8 cellular contexts compared by ENCODE assay signal in genomic region chr1:173865468-173866164, GRCh38. TPM values are rescaled to one million over a fixed set of nuclear protein-coding genes. Genes with fewer than 3 reads are reported as not detected.
DNase-seq lines count a peak whose midpoint lies in the region; ATAC-seq, FAIRE-seq and TF ChIP-seq lines count a peak whose summit lies in the region.
"Had no signal": no experiment of that assay in that cellular context is flagged by ENCODE, and none has a peak within 500 bp of the region (broad histone marks: within the 10 kb centered on the region; RNA-seq: fewer than 3 reads in every experiment).

No MANE protein-coding gene starts in this region.

- peak overlapping the region; percentile 99 for H3K27ac Mint-ChIP-seq in endodermal cell

- peaks cover 33% of the 10 kb centered on the region for H3K4me1 Mint-ChIP-seq in endodermal cell

- WGBS in endodermal cell (ENCODE audit: insufficient coverage in 1 of 2, insufficient read length in 1 of 2), 2 experiments: 30 to 32% methylated on average over 3 to 4 of the region's 4 CpGs
- 14 to 16% methylated on average over 4 of the region's 4 CpGs for WGBS in pancreas, 2 donors

- H3K36me3 Mint-ChIP-seq in endodermal cell (ENCODE audit: low read depth): peaks cover 55% of the 10 kb centered on the region

- no peaks in the 10 kb centered on the region for H3K9me3 Mint-ChIP-seq in endodermal cell

- TF ChIP-seq POLR2A in GM15510 (IDR thresholded peaks at IDR 0.05; ENCODE audit: borderline replicate concordance, extremely low read depth, insufficient read length): peak; percentile 12

- H3K27me3 ChIP-seq in endodermal cell (ENCODE audit: control insufficient read depth, insufficient read depth, low read length, poor library complexity, severe bottlenecking) (no peaks in the 10 kb centered on the region), pancreas (no peaks in the 10 kb centered on the region)

- TF ChIP-seq CTCF in endodermal cell (conservative IDR thresholded peaks at IDR 0.05) (no peak), pancreas (IDR thresholded peaks at IDR 0.05) (no peak)

- no peak for FAIRE-seq in pancreas (lab: Jason Lieb, UNC)

- H3K4me3 ChIP-seq in endodermal cell (ENCODE audit: low read length) (peak overlapping the region; percentile 99), pancreas (peak overlapping the region in 3 of 4 donors; percentile 59 to 78 (median 70))

- H3K27ac ChIP-seq in endodermal cell (ENCODE audit: low read depth, low read length) (peak overlapping the region; percentile 82), pancreas (no peak overlapping the region)

- H3K9ac ChIP-seq in endodermal cell (ENCODE audit: extremely low read depth, low read length, poor library complexity, severe bottlenecking): peak overlapping the region; percentile 100

- H3K4me3 Mint-ChIP-seq in endodermal cell: peak overlapping the region; percentile 96

- intact Hi-C loops in pancreas (cut with DNase I): no loop called here

- no peaks in the 10 kb centered on the region for H3K27me3 Mint-ChIP-seq in endodermal cell (ENCODE audit: insufficient read depth)

- DNase-seq in endodermal cell (no peak), pancreas (no peak), NCI-H2171 (lab: John Stamatoyannopoulos, UW) (no peak), SIG-M5 (lab: John Stamatoyannopoulos, UW) (no peak)

- H3K4me1 ChIP-seq in endodermal cell (ENCODE audit: control insufficient read depth, insufficient read depth, low read length): no peaks in the 10 kb centered on the region
- H3K4me1 ChIP-seq in pancreas: peaks cover 10 to 29% (median 26%) of the 10 kb centered on the region in 3 donors

- H3K9me3 ChIP-seq in endodermal cell (ENCODE audit: control insufficient read depth, low read length): no peaks in the 10 kb centered on the region
- H3K9me3 ChIP-seq in pancreas: no peaks in the 10 kb centered on the region

- ATAC-seq in pancreas (no peak), GM18858 (IDR thresholded peaks at IDR 0.05; ENCODE audit: unreplicated experiment) (no peak)

- H3K36me3 ChIP-seq in endodermal cell (ENCODE audit: control insufficient read depth, insufficient read depth, low read length): peaks cover 57% of the 10 kb centered on the region
- peaks cover 0 to 40% (median 29%) of the 10 kb centered on the region in 3 donors for H3K36me3 ChIP-seq in pancreas

TF ChIP-seq in PFSK-1, 5 proteins besides CTCF, POLR2A, EP300 and RAD21:
- TF ChIP-seq REST (IDR thresholded peaks at IDR 0.05; ENCODE audit: insufficient read depth in 1 of 2, low read depth in 2 of 2, low read length in 2 of 2) (no peak), TAF1 (IDR thresholded peaks at IDR 0.05; ENCODE audit: borderline replicate concordance, insufficient read depth, low read length) (peak; percentile 71; the same call in 1 of the 2 replicates), FOXP2 (optimal IDR thresholded peaks at IDR 0.05; ENCODE audit: borderline replicate concordance, extremely low read depth, extremely low read length, insufficient read depth) (no peak), SIN3A (IDR thresholded peaks at IDR 0.05; ENCODE audit: borderline replicate concordance, insufficient read depth, low read length) (0 out of 2 replicates have a peak, but pooled peaks have one; percentile 33), POLR2AphosphoS5 (IDR thresholded peaks at IDR 0.05; ENCODE audit: low read depth, low read length) (peak; percentile 69)

RNA-seq across cellular contexts. Expression of gene GAS5, which starts 2.2 kb away (rescaled TPM):
- 1,834 TPM for polyA plus RNA-seq in PFSK-1 (2012; ENCODE audit: insufficient read length, low read depth)
- total RNA-seq in endodermal cell (100 to 1,000 TPM; 456 to 587 TPM), pancreas (100 to 1,000 TPM; 214 to 698 (median 401) TPM)
- polyA plus RNA-seq in endodermal cell (2013, experiment 1 of 2): 486 TPM
- 422 TPM for polyA plus RNA-seq in endodermal cell (2013, experiment 2 of 2)
- polyA plus RNA-seq in pancreas: 1,000 to 10,000 TPM in 1 of 2 donors, 100 to 1,000 TPM in 1; 558 to 1,057 TPM

RNA-seq across cellular contexts. Expression of gene ZBTB37, which starts 2.6 kb away (rescaled TPM):
- 0.46 TPM for polyA plus RNA-seq in PFSK-1 (2012; ENCODE audit: insufficient read length, low read depth)
- 10 to 100 TPM; 17.4 to 24.2 TPM for total RNA-seq in endodermal cell
- 5.3 TPM for polyA plus RNA-seq in endodermal cell (2013, experiment 1 of 2)
- polyA plus RNA-seq in endodermal cell (2013, experiment 2 of 2): 5.7 TPM
- total RNA-seq in pancreas: 1 to 10 TPM; 3.8 to 7.0 (median 4.4) TPM
- 1 to 10 TPM; 1.2 to 1.3 TPM for polyA plus RNA-seq in pancreas

RNA-seq across cellular contexts. Expression of gene CENPL, which starts 40.9 kb away (rescaled TPM):
- 5.9 TPM for polyA plus RNA-seq in PFSK-1 (2012; ENCODE audit: insufficient read length, low read depth)
- 10 to 100 TPM; 15.8 to 18.9 TPM for total RNA-seq in endodermal cell
- 15.5 TPM for polyA plus RNA-seq in endodermal cell (2013, experiment 1 of 2)
- 14.1 TPM for polyA plus RNA-seq in endodermal cell (2013, experiment 2 of 2)
- 1 to 10 TPM in 4 of 6 donors, under 1 TPM in 2; 0.83 to 2.0 (median 1.5) TPM for total RNA-seq in pancreas
- under 1 TPM; 0.73 to 0.80 TPM for polyA plus RNA-seq in pancreas

RNA-seq across cellular contexts. Expression of gene DARS2, which starts 41.1 kb away (rescaled TPM):
- polyA plus RNA-seq in PFSK-1 (2012; ENCODE audit: insufficient read length, low read depth): 13.6 TPM
- total RNA-seq in endodermal cell (10 to 100 TPM; 37.9 to 43.0 TPM), pancreas (10 to 100 TPM in 1 of 6 donors, 1 to 10 TPM in 5; 3.9 to 11.1 (median 5.9) TPM)
- 25.6 TPM for polyA plus RNA-seq in endodermal cell (2013, experiment 1 of 2)
- 26.6 TPM for polyA plus RNA-seq in endodermal cell (2013, experiment 2 of 2)
- 1 to 10 TPM; 3.4 to 5.1 TPM for polyA plus RNA-seq in pancreas

RNA-seq across cellular contexts. Expression of gene SERPINC1, which starts 51.5 kb away (rescaled TPM):
- not detected for polyA plus RNA-seq in PFSK-1 (2012; ENCODE audit: insufficient read length, low read depth)
- total RNA-seq in endodermal cell: not detected
- polyA plus RNA-seq in endodermal cell (2013, experiment 1 of 2): not detected
- not detected for polyA plus RNA-seq in endodermal cell (2013, experiment 2 of 2)
- 1 to 10 TPM in 1 of 6 donors, under 1 TPM in 1, not detected in 4; 0.16 to 1.2 TPM for total RNA-seq in pancreas
- not detected for polyA plus RNA-seq in pancreas
- total RNA-seq: lower leg skin had no signal

Comparison
In these comparisons a context has a peak if more than half of its experiments do, and no peak if none do; other contexts are left out.
1. RNA of gene CENPL, which starts 40.9 kb away (total RNA-seq): 15.8 to 18.9 TPM in endodermal cell; 0.83 to 2.0 TPM in pancreas; every median in the first group is over 4 times any median in the second.